8 cellular contexts compared by ENCODE assay signal in genomic region chr1:6601865-6602668, GRCh38. TPM values are rescaled to one million over a fixed set of nuclear protein-coding genes. Genes with fewer than 3 reads are reported as not detected.
DNase-seq lines count a peak whose midpoint lies in the region; ATAC-seq, FAIRE-seq and TF ChIP-seq lines count a peak whose summit lies in the region.

No MANE protein-coding gene starts in this region.

- no peaks in the 10 kb centered on the region for H4K20me1 ChIP-seq in endothelial cell of umbilical vein (replicated peaks; ENCODE audit: control insufficient read depth, extremely low read depth, insufficient read depth, low read length)

- FAIRE-seq in endothelial cell of umbilical vein (lab: Jason Lieb, UNC), result no peak

- no peaks in the 10 kb centered on the region for H3K9me3 Mint-ChIP-seq in CD8-positive, alpha-beta memory T cell
- no peaks in the 10 kb centered on the region for H3K9me3 Mint-ChIP-seq in type B pancreatic cell

- H3K9me1 ChIP-seq in endothelial cell of umbilical vein (replicated peaks; ENCODE audit: control insufficient read depth, extremely low read depth, insufficient read depth, low read length), result no peaks in the 10 kb centered on the region

- no peaks in the 10 kb centered on the region for H3K27me3 Mint-ChIP-seq in CD8-positive, alpha-beta memory T cell
- peaks cover 8% of the 10 kb centered on the region for H3K27me3 Mint-ChIP-seq in type B pancreatic cell

- intact Hi-C loops in endothelial cell of umbilical vein (cut with micrococcal nuclease) (loop anchor here (1.0 to 5.0 kb wide), 7 partner anchors 22 to 185 kb away; partner anchors contain the start of genes CAMTA1, DNAJC11, NOL9 and PLEKHG5), mucosa of descending colon (cut with DNase I, micrococcal nuclease) (no loop called here)

- H3K36me3 Mint-ChIP-seq in CD8-positive, alpha-beta memory T cell, result peaks cover 0 to 36% (median 0%) of the 10 kb centered on the region in 3 donors
- no peaks in the 10 kb centered on the region for H3K36me3 Mint-ChIP-seq in type B pancreatic cell

- H3K9ac ChIP-seq in endothelial cell of umbilical vein (replicated peaks; ENCODE audit: extremely low read depth, insufficient read depth, low read length), result peak overlapping the region; percentile 73

- no peak for TF ChIP-seq CTCF in WERI-Rb-1 (IDR thresholded peaks at IDR 0.05; ENCODE audit: low read depth, low read length)
- TF ChIP-seq CTCF in endothelial cell of umbilical vein (IDR thresholded peaks at IDR 0.05; ENCODE audit: extremely low read depth in 1 of 2, insufficient read depth in 1 of 2, low read depth in 1 of 2, low read length in 2 of 2), result no peak
- no peak for TF ChIP-seq CTCF in mucosa of descending colon (IDR thresholded peaks at IDR 0.05)
- peak; percentile 14 for TF ChIP-seq CTCF in type B pancreatic cell (conservative IDR thresholded peaks at IDR 0.05)

- POLR2A ChIA-PET in CD8-positive, alpha-beta memory T cell (lab: Charles Lee), result interaction anchor here (0.6 to 7.2 kb wide), 7 partner anchors 11 to 1561 kb away, joined by 3 to 64 read pairs (median 12); partner anchors contain the start of genes NOL9, PHF13, TAS1R1 and ZBTB48
- POLR2A ChIA-PET in endothelial cell of umbilical vein (lab: Charles Lee), result interaction anchor here (1.0 to 1.6 kb wide), 7 partner anchors 12 to 65 kb away, joined by 3 to 6 read pairs (median 4); partner anchors contain the start of genes PHF13 and ZBTB48

- peak overlapping the region; percentile 94 for H3K27ac ChIP-seq in CD8-positive, alpha-beta memory T cell (ENCODE audit: low read depth, low read length)
- H3K27ac ChIP-seq in WERI-Rb-1 (peak overlapping the region; percentile 74), endothelial cell of umbilical vein (ENCODE audit: insufficient read depth, low read depth, low read length) (peak overlapping the region; percentile 78)

- no peaks in the 10 kb centered on the region for H3K27me3 ChIP-seq in CD8-positive, alpha-beta memory T cell (ENCODE audit: insufficient read depth, low read length, poor library complexity, severe bottlenecking)
- H3K27me3 ChIP-seq in WERI-Rb-1 (ENCODE audit: insufficient read depth, low read depth, severe bottlenecking) (no peaks in the 10 kb centered on the region), endothelial cell of umbilical vein (ENCODE audit: control insufficient read depth in 2 of 2, insufficient read depth in 2 of 2, low read length in 2 of 2) (no peaks in the 10 kb centered on the region)

- peaks cover 35 to 51% (median 37%) of the 10 kb centered on the region in 3 donors for H3K4me1 Mint-ChIP-seq in CD8-positive, alpha-beta memory T cell
- H3K4me1 Mint-ChIP-seq in type B pancreatic cell (ENCODE audit: unreplicated experiment), result peaks cover 19% of the 10 kb centered on the region

- peaks cover 46% of the 10 kb centered on the region for H3K79me2 ChIP-seq in endothelial cell of umbilical vein (ENCODE audit: control insufficient read depth, insufficient read depth, low read length)

- peak in 3 of 5 donors; percentile 10 to 46 (median 22) for DNase-seq in CD8-positive, alpha-beta memory T cell
- no peak for DNase-seq in WERI-Rb-1
- DNase-seq in endothelial cell of umbilical vein (ENCODE audit: low read depth, low spot score), result no peak
- peak in 2 of 3 donors; percentile 45 to 81 for DNase-seq in mucosa of descending colon
- no peak for DNase-seq in type B pancreatic cell (ENCODE audit: extremely low spot score, unreplicated experiment)
- no peak for DNase-seq in NCI-H2107 treated with DMSO at 0.1 percent for 48 hours (lab: John Stamatoyannopoulos, UW; ENCODE audit: unreplicated experiment)

- peaks cover 42% of the 10 kb centered on the region for H3K4me1 ChIP-seq in CD8-positive, alpha-beta memory T cell (ENCODE audit: insufficient read depth, low read length)
- H3K4me1 ChIP-seq in endothelial cell of umbilical vein (ENCODE audit: control insufficient read depth, extremely low read depth, insufficient read depth, low read length), result peaks cover 23% of the 10 kb centered on the region
- peaks cover 17% of the 10 kb centered on the region for H3K4me1 ChIP-seq in mucosa of descending colon (ENCODE audit: low read depth)

- H3K36me3 ChIP-seq in CD8-positive, alpha-beta memory T cell (ENCODE audit: insufficient read depth, low read length), result peaks cover 12% of the 10 kb centered on the region
- H3K36me3 ChIP-seq in WERI-Rb-1, result peaks cover 32% of the 10 kb centered on the region
- H3K36me3 ChIP-seq in endothelial cell of umbilical vein (ENCODE audit: control insufficient read depth in 2 of 2, extremely low read depth in 1 of 2, insufficient read depth in 2 of 2, low read length in 2 of 2), result peaks cover 2 to 13% of the 10 kb centered on the region in 2 experiments
- no peaks in the 10 kb centered on the region for H3K36me3 ChIP-seq in mucosa of descending colon (ENCODE audit: low read depth)

- H3K4me3 ChIP-seq in CD8-positive, alpha-beta memory T cell (ENCODE audit: low read length), result peak overlapping the region; percentile 81
- H3K4me3 ChIP-seq in WERI-Rb-1 (ENCODE audit: low read depth, low read length), result peak overlapping the region; percentile 69
- peak overlapping the region; percentile 39 to 84 (median 74) for H3K4me3 ChIP-seq in endothelial cell of umbilical vein (replicated peaks in 1 of 3; ENCODE audit: insufficient read depth in 1 of 3, low read depth in 1 of 3, low read length in 3 of 3)
- peak overlapping the region; percentile 80 for H3K4me3 ChIP-seq in mucosa of descending colon

- peak overlapping the region; percentile 92 to 99 (median 98) for H3K4me3 Mint-ChIP-seq in CD8-positive, alpha-beta memory T cell
- H3K4me3 Mint-ChIP-seq in type B pancreatic cell, result peak overlapping the region; percentile 94

- TF ChIP-seq POLR2A in endothelial cell of umbilical vein (IDR thresholded peaks at IDR 0.05; ENCODE audit: low read depth, low read length), result no peak

- H2AFZ ChIP-seq in endothelial cell of umbilical vein (ENCODE audit: low read depth, low read length), result peak overlapping the region; percentile 43

- dilution Hi-C loops in endothelial cell of umbilical vein (cut with MboI; ENCODE audit: extremely low pct_ligation_motif_present, low sequenced_read_pairs), result no loop called here

- CTCF ChIA-PET in CD8-positive, alpha-beta memory T cell (lab: Charles Lee), result interaction anchor here (0.8 to 4.6 kb wide), 9 partner anchors 10 to 116 kb away, joined by 3 to 28 read pairs (median 5); partner anchors contain the start of genes NOL9 and ZBTB48
- CTCF ChIA-PET in endothelial cell of umbilical vein (lab: Charles Lee), result interaction anchor here (2.6 to 2.9 kb wide), 3 partner anchors 22 to 48 kb away, joined by 10 to 12 read pairs (median 11); partner anchors contain the start of genes NOL9, TAS1R1 and ZBTB48

- peak overlapping the region; percentile 32 to 96 (median 92) for H3K27ac Mint-ChIP-seq in CD8-positive, alpha-beta memory T cell
- peak overlapping the region; percentile 91 for H3K27ac Mint-ChIP-seq in type B pancreatic cell

- H3K4me2 ChIP-seq in endothelial cell of umbilical vein (ENCODE audit: insufficient read depth, low read length), result peak overlapping the region; percentile 87

- peak; percentile 34 for ATAC-seq in GM19395 (IDR thresholded peaks at IDR 0.05; ENCODE audit: unreplicated experiment)
- ATAC-seq in HG03521 (IDR thresholded peaks at IDR 0.05; ENCODE audit: unreplicated experiment), result peak; percentile 10
- peak; percentile 54 for ATAC-seq in mucosa of descending colon

- H3K9me3 ChIP-seq in CD8-positive, alpha-beta memory T cell (ENCODE audit: low read length), result no peaks in the 10 kb centered on the region
- H3K9me3 ChIP-seq in WERI-Rb-1 (ENCODE audit: severe bottlenecking) (no peaks in the 10 kb centered on the region), endothelial cell of umbilical vein (replicated peaks; ENCODE audit: control insufficient read depth, insufficient read depth, low read length) (no peaks in the 10 kb centered on the region), mucosa of descending colon (no peaks in the 10 kb centered on the region)

- BruUV-seq in endothelial cell of umbilical vein (replicated peaks; lab: Mats Ljungman, UMichigan), result no TSS peak

RNA-seq across cellular contexts. Expression of gene KLHL21, which starts 0.6 kb away (rescaled TPM):
- total RNA-seq in CD8-positive, alpha-beta memory T cell, result 10 to 100 TPM; 36.4 to 37.3 TPM
- 31.6 TPM for polyA plus RNA-seq in CD8-positive, alpha-beta memory T cell
- total RNA-seq in endothelial cell of umbilical vein (19.2 and 22.4 TPM in 2 replicates), mucosa of descending colon (10 to 100 TPM in 2 of 3 donors, 1 to 10 TPM in 1; 8.7 to 68.2 (median 10.7) TPM), type B pancreatic cell (ENCODE audit: low replicate concordance) (13.6 and 15.1 TPM in 2 replicates)
- polyA plus RNA-seq in endothelial cell of umbilical vein, result 18.0 and 24.9 TPM in 2 replicates
- 10.5 and 14.1 TPM in 2 replicates for polyA plus RNA-seq in endothelial cell of umbilical vein (2011; cell fraction: cytosol; rRNA removed)
- 20.4 and 30.5 TPM in 2 replicates for polyA plus RNA-seq in endothelial cell of umbilical vein (2011; cell fraction: nucleus; rRNA removed)
- 17.8 and 20.9 TPM in 2 replicates for polyA plus RNA-seq in endothelial cell of umbilical vein (2012)
- polyA minus RNA-seq in endothelial cell of umbilical vein, result 21.1 and 21.8 TPM in 2 replicates
- 20.5 TPM for polyA minus RNA-seq in endothelial cell of umbilical vein (2011; cell fraction: cytosol; rRNA and poly(A)+ RNA removed)
- 15.2 and 22.3 TPM in 2 replicates for polyA minus RNA-seq in endothelial cell of umbilical vein (2011; cell fraction: nucleus; rRNA and poly(A)+ RNA removed)

RNA-seq across cellular contexts. Expression of gene PHF13, which starts 11.5 kb away (rescaled TPM):
- 10 to 100 TPM; 12.5 to 14.0 TPM for total RNA-seq in CD8-positive, alpha-beta memory T cell
- polyA plus RNA-seq in CD8-positive, alpha-beta memory T cell, result 4.9 TPM
- total RNA-seq in endothelial cell of umbilical vein (17.8 and 18.6 TPM in 2 replicates), mucosa of descending colon (10 to 100 TPM in 1 of 3 donors, 1 to 10 TPM in 2; 6.6 to 21.5 (median 8.9) TPM), type B pancreatic cell (ENCODE audit: low replicate concordance) (14.7 and 21.2 TPM in 2 replicates)
- 5.6 and 5.7 TPM in 2 replicates for polyA plus RNA-seq in endothelial cell of umbilical vein
- 6.3 and 6.5 TPM in 2 replicates for polyA plus RNA-seq in endothelial cell of umbilical vein (2011; cell fraction: cytosol; rRNA removed)
- 8.2 and 8.3 TPM in 2 replicates for polyA plus RNA-seq in endothelial cell of umbilical vein (2011; cell fraction: nucleus; rRNA removed)
- 9.0 and 9.8 TPM in 2 replicates for polyA plus RNA-seq in endothelial cell of umbilical vein (2012)
- 7.3 and 7.4 TPM in 2 replicates for polyA minus RNA-seq in endothelial cell of umbilical vein
- 3.0 TPM for polyA minus RNA-seq in endothelial cell of umbilical vein (2011; cell fraction: cytosol; rRNA and poly(A)+ RNA removed)
- 3.2 and 3.4 TPM in 2 replicates for polyA minus RNA-seq in endothelial cell of umbilical vein (2011; cell fraction: nucleus; rRNA and poly(A)+ RNA removed)

RNA-seq across cellular contexts. Expression of gene ZBTB48, which starts 22.3 kb away (rescaled TPM):
- total RNA-seq in CD8-positive, alpha-beta memory T cell, result 10 to 100 TPM; 25.0 to 31.7 TPM
- polyA plus RNA-seq in CD8-positive, alpha-beta memory T cell, result 24.1 TPM
- 25.1 and 29.2 TPM in 2 replicates for total RNA-seq in endothelial cell of umbilical vein
- polyA plus RNA-seq in endothelial cell of umbilical vein, result 20.9 and 29.0 TPM in 2 replicates
- polyA plus RNA-seq in endothelial cell of umbilical vein (2011; cell fraction: cytosol; rRNA removed), result 10.9 and 13.8 TPM in 2 replicates
- polyA plus RNA-seq in endothelial cell of umbilical vein (2011; cell fraction: nucleus; rRNA removed), result 46.0 and 49.3 TPM in 2 replicates
- 9.0 and 15.7 TPM in 2 replicates for polyA plus RNA-seq in endothelial cell of umbilical vein (2012)
- polyA minus RNA-seq in endothelial cell of umbilical vein, result 9.9 and 14.2 TPM in 2 replicates
- 21.4 TPM for polyA minus RNA-seq in endothelial cell of umbilical vein (2011; cell fraction: cytosol; rRNA and poly(A)+ RNA removed)
- polyA minus RNA-seq in endothelial cell of umbilical vein (2011; cell fraction: nucleus; rRNA and poly(A)+ RNA removed), result 11.1 and 20.3 TPM in 2 replicates
- 10 to 100 TPM; 36.8 to 53.9 (median 42.3) TPM for total RNA-seq in mucosa of descending colon
- 30.7 and 44.2 TPM in 2 replicates for total RNA-seq in type B pancreatic cell (ENCODE audit: low replicate concordance)

RNA-seq across cellular contexts. Expression of gene THAP3, which starts 22.6 kb away (rescaled TPM):
- 10 to 100 TPM; 18.3 to 20.6 TPM for total RNA-seq in CD8-positive, alpha-beta memory T cell
- polyA plus RNA-seq in CD8-positive, alpha-beta memory T cell, result 24.0 TPM
- 15.2 and 16.7 TPM in 2 replicates for total RNA-seq in endothelial cell of umbilical vein
- 11.3 and 13.5 TPM in 2 replicates for polyA plus RNA-seq in endothelial cell of umbilical vein
- 10.2 and 10.5 TPM in 2 replicates for polyA plus RNA-seq in endothelial cell of umbilical vein (2011; cell fraction: cytosol; rRNA removed)
- polyA plus RNA-seq in endothelial cell of umbilical vein (2011; cell fraction: nucleus; rRNA removed), result 13.3 and 14.2 TPM in 2 replicates
- polyA plus RNA-seq in endothelial cell of umbilical vein (2012), result 10.3 and 11.1 TPM in 2 replicates
- 5.0 and 9.0 TPM in 2 replicates for polyA minus RNA-seq in endothelial cell of umbilical vein
- polyA minus RNA-seq in endothelial cell of umbilical vein (2011; cell fraction: cytosol; rRNA and poly(A)+ RNA removed), result 5.4 TPM
- polyA minus RNA-seq in endothelial cell of umbilical vein (2011; cell fraction: nucleus; rRNA and poly(A)+ RNA removed), result 8.1 and 12.3 TPM in 2 replicates
- 10 to 100 TPM in 2 of 3 donors, 1 to 10 TPM in 1; 8.5 to 19.4 (median 13.7) TPM for total RNA-seq in mucosa of descending colon
- 18.4 and 21.6 TPM in 2 replicates for total RNA-seq in type B pancreatic cell (ENCODE audit: low replicate concordance)

RNA-seq across cellular contexts. Expression of gene TAS1R1, which starts 47.0 kb away (rescaled TPM):
- total RNA-seq in CD8-positive, alpha-beta memory T cell, result not detected
- not detected for polyA plus RNA-seq in CD8-positive, alpha-beta memory T cell
- total RNA-seq in endothelial cell of umbilical vein (not detected in 2 replicates), mucosa of descending colon (under 1 TPM in 2 of 3 donors, not detected in 1; 0.13 to 0.14 TPM), type B pancreatic cell (ENCODE audit: low replicate concordance) (not detected in 2 replicates)
- polyA plus RNA-seq in endothelial cell of umbilical vein, result not detected in 2 replicates
- 0.03 TPM in 1 of 2 replicates, not detected in the other for polyA plus RNA-seq in endothelial cell of umbilical vein (2011; cell fraction: cytosol; rRNA removed)
- polyA plus RNA-seq in endothelial cell of umbilical vein (2011; cell fraction: nucleus; rRNA removed), result not detected in 2 replicates
- not detected in 2 replicates for polyA plus RNA-seq in endothelial cell of umbilical vein (2012)
- polyA minus RNA-seq in endothelial cell of umbilical vein, result not detected in 2 replicates
- not detected for polyA minus RNA-seq in endothelial cell of umbilical vein (2011; cell fraction: cytosol; rRNA and poly(A)+ RNA removed)
- not detected in 2 replicates for polyA minus RNA-seq in endothelial cell of umbilical vein (2011; cell fraction: nucleus; rRNA and poly(A)+ RNA removed)

Comparison
In these comparisons a context has a peak if more than half of its experiments do, and no peak if none do; other contexts are left out.
1. DNase-seq: peak in CD8-positive, alpha-beta memory T cell (3 of 5) and mucosa of descending colon (2 of 3); none in WERI-Rb-1 (single experiment), endothelial cell of umbilical vein (single experiment), type B pancreatic cell (single experiment) and NCI-H2107 treated with DMSO at 0.1 percent for 48 hours (single experiment).
2. Peak in every context shown above with its lines, with median percentiles within 50 percentile points of each other: H3K27ac ChIP-seq, H3K4me3 ChIP-seq and ATAC-seq.